ENCODE assay signal across 16 cellular contexts in the genomic region with DNA sequence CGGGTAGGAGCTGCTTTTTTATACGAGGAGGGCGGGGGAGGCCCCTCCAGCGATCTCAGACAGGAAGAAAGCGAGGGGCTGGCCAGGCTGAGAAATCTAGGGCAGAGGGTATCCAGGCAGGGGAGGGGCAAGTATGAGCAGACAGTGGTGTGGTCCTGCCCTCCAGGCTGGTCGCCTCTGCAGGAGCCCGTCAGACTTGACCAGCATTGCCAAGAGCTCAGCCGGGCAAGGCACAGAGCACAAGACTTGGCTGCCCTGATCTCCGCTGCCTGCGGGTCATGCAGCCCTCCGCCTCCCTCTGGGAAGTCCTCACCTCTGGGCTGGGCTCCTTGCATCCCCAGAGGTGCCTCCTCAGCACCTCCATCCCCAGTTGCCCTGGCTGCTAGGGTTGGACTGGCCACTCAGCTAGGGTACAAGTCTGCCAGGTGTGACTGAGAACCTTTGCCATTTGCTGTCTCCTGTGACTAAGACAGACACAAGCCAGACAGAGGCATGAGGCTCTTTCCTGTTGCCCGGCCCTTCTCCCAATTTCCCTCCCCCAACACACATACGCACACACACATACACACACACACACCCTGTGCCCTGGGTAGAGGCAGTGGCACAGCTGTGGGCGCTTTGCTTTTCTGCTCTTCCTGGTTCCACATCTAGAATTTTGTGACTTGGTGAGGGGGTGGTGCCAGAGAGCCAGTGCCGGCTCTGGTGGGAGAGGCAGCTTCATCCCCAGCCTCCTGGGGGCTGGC. TPM values are rescaled to one million over a fixed set of nuclear protein-coding genes. Genes with fewer than 3 reads are reported as not detected.
A peak's percentile ranks its signal among the peaks of the same experiment; 100 is the strongest.
DNase-seq lines count a peak whose midpoint lies in the region; ATAC-seq and TF ChIP-seq lines count a peak whose summit lies in the region.
"Had no signal": no experiment of that assay in that cellular context is flagged by ENCODE, and none has a peak within 500 bp of the region (broad histone marks: within the 10 kb centered on the region; RNA-seq: fewer than 3 reads in every experiment).

No MANE protein-coding gene starts in this region.

- H3K4me3 ChIP-seq in upper lobe of right lung = no peak overlapping the region
- H3K4me3 ChIP-seq: A549, adrenal gland, ovary had no signal

- TF ChIP-seq CTCF in natural killer cell (IDR thresholded peaks at IDR 0.05) (no peak), upper lobe of right lung (IDR thresholded peaks at IDR 0.05) (no peak)

- peaks cover 51% of the 10 kb centered on the region for H3K36me3 Mint-ChIP-seq in activated CD4-positive, alpha-beta memory T cell treated with anti-CD3 and anti-CD28 coated beads, Interleukin-2, amount 10 ng/mL, durations not matched to agents 7 days and 5 days (ENCODE audit: low read depth)
- H3K36me3 Mint-ChIP-seq in activated CD4-positive, alpha-beta memory T cell treated with anti-CD3 and anti-CD28 coated beads for 36 hours = peaks cover 3% of the 10 kb centered on the region
- no peaks in the 10 kb centered on the region for H3K36me3 Mint-ChIP-seq in natural killer cell

- H3K4me1 ChIP-seq in upper lobe of right lung = peaks cover 42% of the 10 kb centered on the region
- H3K4me1 ChIP-seq: Caco-2 had no signal

- H3K27me3 Mint-ChIP-seq in activated CD4-positive, alpha-beta memory T cell treated with anti-CD3 and anti-CD28 coated beads, Interleukin-2, amount 10 ng/mL, durations not matched to agents 7 days and 5 days = no peaks in the 10 kb centered on the region
- no peaks in the 10 kb centered on the region for H3K27me3 Mint-ChIP-seq in activated CD4-positive, alpha-beta memory T cell treated with anti-CD3 and anti-CD28 coated beads for 36 hours
- H3K27me3 Mint-ChIP-seq in natural killer cell (ENCODE audit: low read depth in 2 of 2) = no peaks in the 10 kb centered on the region

- H3K36me3 ChIP-seq in upper lobe of right lung = peaks cover 44% of the 10 kb centered on the region
- H3K36me3 ChIP-seq: ovary had no signal

- CTCF ChIA-PET in activated CD4-positive, alpha-beta memory T cell treated with anti-CD3 and anti-CD28 coated beads, Interleukin-2, amount 10 ng/mL, durations not matched to agents 7 days and 5 days (lab: Charles Lee) = interaction anchor here (2.0 kb wide), 1 partner anchor 28 kb away, joined by 13 read pairs; no protein-coding TSS in a partner anchor
- CTCF ChIA-PET in activated CD4-positive, alpha-beta memory T cell treated with anti-CD3 and anti-CD28 coated beads for 36 hours (lab: Charles Lee) = interaction anchor here (1.7 kb wide), 1 partner anchor 44 kb away, joined by 3 read pairs; no protein-coding TSS in a partner anchor

- H3K27ac Mint-ChIP-seq in activated CD4-positive, alpha-beta memory T cell treated with anti-CD3 and anti-CD28 coated beads, Interleukin-2, amount 10 ng/mL, durations not matched to agents 7 days and 5 days = peak overlapping the region; percentile 98
- H3K27ac Mint-ChIP-seq in activated CD4-positive, alpha-beta memory T cell treated with anti-CD3 and anti-CD28 coated beads for 36 hours = no peak overlapping the region
- peak overlapping the region; percentile 95 to 98 for H3K27ac Mint-ChIP-seq in natural killer cell

- ATAC-seq in natural killer cell (no peak), upper lobe of right lung (peak; percentile 2)
- ATAC-seq: A549 had no signal

- H3K27ac ChIP-seq in caudate nucleus (ENCODE audit: low read depth, low read length) (peak overlapping the region; percentile 2), upper lobe of right lung (peak overlapping the region; percentile 51)
- H3K27ac ChIP-seq: A549, epithelial cell of prostate, ovary had no signal

- intact Hi-C loops in activated CD4-positive, alpha-beta memory T cell treated with anti-CD3 and anti-CD28 coated beads for 36 hours (cut with micrococcal nuclease) = no loop called here
- intact Hi-C loops in natural killer cell (cut with micrococcal nuclease) = loop anchor here (2.0 kb wide), 1 partner anchor 29 kb away; no protein-coding TSS in a partner anchor
- intact Hi-C loops in upper lobe of right lung (cut with DNase I) = no loop called here

- H3K4me1 Mint-ChIP-seq in activated CD4-positive, alpha-beta memory T cell treated with anti-CD3 and anti-CD28 coated beads, Interleukin-2, amount 10 ng/mL, durations not matched to agents 7 days and 5 days = peaks cover 75% of the 10 kb centered on the region
- H3K4me1 Mint-ChIP-seq in activated CD4-positive, alpha-beta memory T cell treated with anti-CD3 and anti-CD28 coated beads for 36 hours (ENCODE audit: low read depth) = peaks cover 44% of the 10 kb centered on the region
- H3K4me1 Mint-ChIP-seq in natural killer cell = peaks cover 49 to 91% of the 10 kb centered on the region in 2 donors

- no peaks in the 10 kb centered on the region for H3K9me3 ChIP-seq in upper lobe of right lung
- H3K9me3 ChIP-seq: A549, adrenal gland, Caco-2, ovary had no signal

- DNase-seq in activated CD4-positive, alpha-beta memory T cell treated with anti-CD3 and anti-CD28 coated beads, Interleukin-2, amount 10 ng/mL, durations not matched to agents 7 days and 5 days = no peak
- DNase-seq in activated CD4-positive, alpha-beta memory T cell treated with anti-CD3 and anti-CD28 coated beads for 36 hours = no peak
- DNase-seq in caudate nucleus (lab: John Stamatoyannopoulos, UW) (no peak), natural killer cell (no peak), upper lobe of right lung (no peak), activated T-cell treated with anti-CD3 and anti-CD28 coated beads for 4 hours (no peak), SHP77 (lab: John Stamatoyannopoulos, UW) (no peak), NCI-H146 (lab: John Stamatoyannopoulos, UW) (no peak)
- DNase-seq: adrenal gland, Caco-2, NCI-H1436, NCI-H226, ovary, SHP77 treated with DMSO at 0.1 percent for 48 hours had no signal

- no peaks in the 10 kb centered on the region for H3K9me3 Mint-ChIP-seq in activated CD4-positive, alpha-beta memory T cell treated with anti-CD3 and anti-CD28 coated beads, Interleukin-2, amount 10 ng/mL, durations not matched to agents 7 days and 5 days
- no peaks in the 10 kb centered on the region for H3K9me3 Mint-ChIP-seq in activated CD4-positive, alpha-beta memory T cell treated with anti-CD3 and anti-CD28 coated beads for 36 hours
- H3K9me3 Mint-ChIP-seq in natural killer cell = no peaks in the 10 kb centered on the region

- no peaks in the 10 kb centered on the region for H3K27me3 ChIP-seq in upper lobe of right lung
- H3K27me3 ChIP-seq: adrenal gland, ovary had no signal

- POLR2A ChIA-PET in activated CD4-positive, alpha-beta memory T cell treated with anti-CD3 and anti-CD28 coated beads, Interleukin-2, amount 10 ng/mL, durations not matched to agents 7 days and 5 days (lab: Charles Lee) = interaction anchor here (1.0 to 5.9 kb wide), 6 partner anchors 11 to 59 kb away, joined by 3 to 50 read pairs (median 15); a partner anchor contains a TSS
- POLR2A ChIA-PET in activated CD4-positive, alpha-beta memory T cell treated with anti-CD3 and anti-CD28 coated beads for 36 hours (lab: Charles Lee) = interaction anchor here (1.4 kb wide), 1 partner anchor 60 kb away, joined by 4 read pairs; no protein-coding TSS in a partner anchor

- H3K4me3 Mint-ChIP-seq in activated CD4-positive, alpha-beta memory T cell treated with anti-CD3 and anti-CD28 coated beads, Interleukin-2, amount 10 ng/mL, durations not matched to agents 7 days and 5 days = no peak overlapping the region
- no peak overlapping the region for H3K4me3 Mint-ChIP-seq in activated CD4-positive, alpha-beta memory T cell treated with anti-CD3 and anti-CD28 coated beads for 36 hours
- peak overlapping the region; percentile 80 for H3K4me3 Mint-ChIP-seq in natural killer cell

RNA-seq across cellular contexts. Expression of a gene that starts 59.1 kb away (rescaled TPM):
- total RNA-seq in activated CD4-positive, alpha-beta memory T cell treated with anti-CD3 and anti-CD28 coated beads, Interleukin-2, amount 10 ng/mL, durations not matched to agents 7 days and 5 days = 10 to 100 TPM; 80.7 to 88.4 TPM
- 10 to 100 TPM; 87.2 to 94.0 TPM for total RNA-seq in activated CD4-positive, alpha-beta memory T cell treated with anti-CD3 and anti-CD28 coated beads for 36 hours
- 10 to 100 TPM; 59.5 to 99.1 (median 66.3) TPM for total RNA-seq in natural killer cell
- 30.7 TPM for total RNA-seq in upper lobe of right lung
